ENCODE assay signal across 15 cellular contexts in the genomic region with DNA sequence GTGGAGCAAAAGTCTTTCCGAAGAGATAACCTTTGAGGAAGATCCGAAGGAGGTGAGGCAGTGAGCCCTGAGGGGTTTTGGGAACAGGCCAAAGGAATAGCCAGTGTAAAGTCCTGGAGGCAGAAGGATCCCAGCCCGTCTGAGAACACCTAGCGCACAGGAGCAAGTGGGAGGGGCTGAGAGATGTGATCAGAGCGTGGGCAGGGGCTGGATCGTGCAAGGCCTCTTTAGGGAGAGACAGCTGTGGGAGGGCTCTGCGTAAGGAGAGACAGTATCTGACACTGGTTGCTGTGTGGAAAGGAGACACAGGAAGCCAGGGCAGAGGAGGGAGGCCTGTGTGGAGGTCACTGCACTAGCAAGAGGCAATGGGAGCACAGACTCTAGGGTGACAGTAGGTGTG.
DNase-seq lines count a peak whose midpoint lies in the region; ATAC-seq, FAIRE-seq and TF ChIP-seq lines count a peak whose summit lies in the region.
"Had no signal": no experiment of that assay in that cellular context is flagged by ENCODE, and none has a peak within 500 bp of the region (broad histone marks: within the 10 kb centered on the region; RNA-seq: fewer than 3 reads in every experiment).

No MANE protein-coding gene starts in this region.

- no peak for TF ChIP-seq CTCF in CD14-positive monocyte (IDR thresholded peaks at IDR 0.05)

- TF ChIP-seq POLR2A in H54 (IDR thresholded peaks at IDR 0.05; ENCODE audit: low read depth, low read length): no peak

- peaks cover 7 to 9% (median 7%) of the 10 kb centered on the region in 3 donors for H3K27me3 Mint-ChIP-seq in CD14-positive monocyte (ENCODE audit: low read depth in 3 of 3)

- H3K9me3 Mint-ChIP-seq in CD14-positive monocyte: peaks cover 0 to 14% (median 7%) of the 10 kb centered on the region in 7 donors

- H3K4me1 Mint-ChIP-seq in CD14-positive monocyte: no peaks in the 10 kb centered on the region

- H3K4me3 Mint-ChIP-seq in CD14-positive monocyte: no peak overlapping the region
- H3K4me3 Mint-ChIP-seq: CD8-positive, alpha-beta T cell had no signal

- no peaks in the 10 kb centered on the region for H3K36me3 Mint-ChIP-seq in CD14-positive monocyte
- H3K36me3 Mint-ChIP-seq: CD8-positive, alpha-beta T cell had no signal

- H3K27ac Mint-ChIP-seq in CD14-positive monocyte: no peak overlapping the region
- H3K27ac Mint-ChIP-seq: CD8-positive, alpha-beta T cell had no signal

- ATAC-seq in HG02885 (IDR thresholded peaks at IDR 0.05; ENCODE audit: poor library complexity, unreplicated experiment): no peak
- ATAC-seq: CD8-positive, alpha-beta T cell; PC-3 had no signal

- no peak for FAIRE-seq in H54 (lab: Jason Lieb, UNC)

- DNase-seq in NCI-H748 (lab: John Stamatoyannopoulos, UW; ENCODE audit: unreplicated experiment) (peak; percentile 58), NCI-H748 treated with DMSO at 0.1 percent for 48 hours (lab: John Stamatoyannopoulos, UW) (no peak), CD14-positive monocyte (ENCODE audit: low spot score) (peak; percentile 10), NCI-H510A treated with DMSO at 0.1 percent for 48 hours (lab: John Stamatoyannopoulos, UW) (peak; percentile 59), iPS-NIHi7 (ENCODE audit: extremely low spot score) (peak; percentile 21), H54 (ENCODE audit: insufficient read length, low spot score) (no peak), SKM-1 treated with dmso at 0.1 percent for 144 hours (lab: John Stamatoyannopoulos, UW; ENCODE audit: unreplicated experiment) (no peak)
- DNase-seq: CD8-positive, alpha-beta T cell; DMS79; KBM-7; NCI-H1417 treated with DMSO at 0.1 percent for 48 hours; NCI-H2227 treated with DMSO at 0.1 percent for 48 hours; NCI-H526; PC-3 had no signal

- intact Hi-C loops in CD14-positive monocyte (cut with micrococcal nuclease): no loop called here

Comparison
In these comparisons a context has a peak if more than half of its experiments do, and no peak if none do; other contexts are left out.
1. DNase-seq: peak in NCI-H748 (single experiment), CD14-positive monocyte (single experiment), NCI-H510A treated with DMSO at 0.1 percent for 48 hours (single experiment) and iPS-NIHi7 (single experiment); none in NCI-H748 treated with DMSO at 0.1 percent for 48 hours (single experiment), H54 (single experiment) and SKM-1 treated with dmso at 0.1 percent for 144 hours (single experiment).